Comparison of ENCODE assay signal across 8 cellular contexts in the genomic region with DNA sequence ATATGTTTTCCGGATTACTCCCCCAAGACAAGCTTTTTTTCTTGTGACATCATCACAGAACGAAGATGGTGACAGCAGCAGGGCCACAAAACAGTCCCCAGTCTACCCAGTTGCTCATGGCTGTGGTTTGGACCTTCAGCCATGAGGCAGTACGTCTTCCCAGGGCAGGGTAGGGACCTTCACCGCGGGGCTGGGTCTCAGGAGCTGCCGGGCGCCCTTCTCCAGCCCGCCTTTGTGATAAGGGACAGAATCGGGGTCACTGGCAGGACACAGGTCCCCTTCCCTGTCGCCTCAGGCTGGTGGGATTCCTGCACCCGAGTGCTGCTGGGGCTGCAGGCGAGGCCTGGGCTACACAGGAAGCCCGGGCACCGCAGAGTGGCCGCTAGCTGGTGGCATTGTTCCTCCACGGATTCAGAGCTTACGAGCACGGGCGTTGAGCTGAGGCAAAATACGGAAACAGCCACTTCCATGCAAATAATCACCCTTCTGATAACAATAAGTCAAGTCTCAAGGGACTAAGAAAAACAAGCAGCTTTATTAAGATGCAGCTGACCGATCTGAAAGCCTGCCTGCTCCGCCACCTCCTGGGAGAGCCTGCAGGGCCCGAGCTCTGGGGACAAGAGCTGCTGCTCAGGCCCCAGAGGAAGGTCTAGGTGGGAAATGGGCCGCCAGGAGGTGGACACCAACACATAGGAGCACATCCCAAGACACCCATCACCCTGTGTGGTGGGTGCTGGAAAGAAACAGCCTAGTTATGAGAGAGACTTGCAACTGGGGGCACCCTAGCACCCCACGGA. TPM values are rescaled to one million over a fixed set of nuclear protein-coding genes. Genes with fewer than 3 reads are reported as not detected.
DNase-seq lines count a peak whose midpoint lies in the region; ATAC-seq and TF ChIP-seq lines count a peak whose summit lies in the region.
"Had no signal": no experiment of that assay in that cellular context is flagged by ENCODE, and none has a peak within 500 bp of the region (broad histone marks: within the 10 kb centered on the region; RNA-seq: fewer than 3 reads in every experiment).

No MANE protein-coding gene starts in this region.

- H3K4me3 Mint-ChIP-seq in MCF 10A (ENCODE audit: unreplicated experiment) = no peak overlapping the region
- H3K4me3 Mint-ChIP-seq: activated CD8-positive, alpha-beta T cell treated with anti-CD3 and anti-CD28 coated beads, Interleukin-2, amount 10 ng/mL, durations not matched to agents 7 days and 5 days had no signal

- TF ChIP-seq CTCF in MCF 10A (IDR thresholded peaks at IDR 0.05; ENCODE audit: unreplicated experiment) (no peak), body of pancreas (IDR thresholded peaks at IDR 0.05) (no peak)

- intact Hi-C loops in posterior vena cava (cut with DNase I) (no loop called here), MCF 10A (cut with micrococcal nuclease) (no loop called here), body of pancreas (cut with DNase I) (no loop called here)

- no peak overlapping the region for H3K27ac ChIP-seq in body of pancreas

- no TSS peak for BruUV-seq in MCF 10A (replicated peaks; lab: Mats Ljungman, UMichigan)

- no peaks in the 10 kb centered on the region for H3K36me3 Mint-ChIP-seq in MCF 10A (ENCODE audit: insufficient read depth, unreplicated experiment)

- H3K27me3 ChIP-seq in body of pancreas = peaks cover 0 to 21% of the 10 kb centered on the region in 2 donors

- H3K36me3 ChIP-seq in body of pancreas (replicated peaks in 1 of 2; ENCODE audit: insufficient read depth in 1 of 2, low read depth in 2 of 2) = no peaks in the 10 kb centered on the region

- no peaks in the 10 kb centered on the region for H3K9me3 Mint-ChIP-seq in MCF 10A (ENCODE audit: unreplicated experiment)

- no peaks in the 10 kb centered on the region for H3K4me1 Mint-ChIP-seq in MCF 10A (ENCODE audit: insufficient read depth, unreplicated experiment)

- H3K4me1 ChIP-seq in body of pancreas = no peaks in the 10 kb centered on the region

- H3K9me3 ChIP-seq in body of pancreas = no peaks in the 10 kb centered on the region

- whole genome bisulfite sequencing in body of pancreas, 2 donors = 46 to 61% methylated on average over 12 to 25 of the region's 25 CpGs

- CTCF ChIA-PET in MCF 10A (lab: Yijun Ruan, JAX) = interaction anchor here (0.5 to 1.9 kb wide), 2 partner anchors 28 to 138 kb away, joined by 3 to 4 read pairs; no protein-coding TSS in a partner anchor

- H3K27me3 Mint-ChIP-seq in MCF 10A (ENCODE audit: insufficient read depth, unreplicated experiment) = peaks cover 23% of the 10 kb centered on the region

- H3K4me3 ChIP-seq in body of pancreas = no peak overlapping the region

- peak; percentile 56 for ATAC-seq in GM18520 (IDR thresholded peaks at IDR 0.05; ENCODE audit: unreplicated experiment)
- ATAC-seq in HG02678 (IDR thresholded peaks at IDR 0.05; ENCODE audit: unreplicated experiment) = peak; percentile 64
- ATAC-seq in body of pancreas = no peak
- ATAC-seq in GM19395 (IDR thresholded peaks at IDR 0.05; ENCODE audit: unreplicated experiment) = no peak
- ATAC-seq: activated CD8-positive, alpha-beta T cell treated with anti-CD3 and anti-CD28 coated beads, Interleukin-2, amount 10 ng/mL, durations not matched to agents 7 days and 5 days had no signal

- POLR2A ChIA-PET in MCF 10A (lab: Yijun Ruan, JAX) = interaction anchor here (1.2 kb wide), 1 partner anchor 63 kb away, joined by 3 read pairs; no protein-coding TSS in a partner anchor

- DNase-seq in OCI-M1 (lab: John Stamatoyannopoulos, UW) = peak; percentile 36
- DNase-seq in posterior vena cava (ENCODE audit: low spot score) = peak; percentile 82
- no peak for DNase-seq in MCF 10A (ENCODE audit: unreplicated experiment)
- no peak for DNase-seq in body of pancreas
- DNase-seq: activated CD8-positive, alpha-beta T cell treated with anti-CD3 and anti-CD28 coated beads, Interleukin-2, amount 10 ng/mL, durations not matched to agents 7 days and 5 days had no signal

- TF ChIP-seq POLR2A in body of pancreas (IDR thresholded peaks at IDR 0.05) = no peak

- no peak overlapping the region for H3K27ac Mint-ChIP-seq in MCF 10A (ENCODE audit: low read depth, unreplicated experiment)
- H3K27ac Mint-ChIP-seq: activated CD8-positive, alpha-beta T cell treated with anti-CD3 and anti-CD28 coated beads, Interleukin-2, amount 10 ng/mL, durations not matched to agents 7 days and 5 days had no signal

RNA-seq across cellular contexts. Expression of a gene that starts 12.3 kb away (rescaled TPM):
- total RNA-seq in posterior vena cava (1 to 10 TPM; 7.5 to 8.1 TPM), MCF 10A (2022) (not detected in 2 replicates), body of pancreas (1 to 10 TPM in 1 of 2 donors, not detected in 1; 1.0 TPM)

RNA-seq across cellular contexts. Expression of a gene that starts 49.5 kb away (rescaled TPM):
- total RNA-seq in posterior vena cava (under 1 TPM in 1 of 2 donors, not detected in 1; 0.83 TPM), MCF 10A (2022) (0.37 and 0.83 TPM in 2 replicates), body of pancreas (10 to 100 TPM in 1 of 2 donors, 1 to 10 TPM in 1; 6.2 to 29.7 TPM)
- total RNA-seq: activated CD8-positive, alpha-beta T cell treated with anti-CD3 and anti-CD28 coated beads, Interleukin-2, amount 10 ng/mL, durations not matched to agents 7 days and 5 days had no signal

RNA-seq across cellular contexts. Expression of a gene that starts 58.6 kb away (rescaled TPM):
- 10 to 100 TPM; 22.9 to 29.8 TPM for total RNA-seq in posterior vena cava
- 2.0 and 3.5 TPM in 2 replicates for total RNA-seq in MCF 10A (2022)
- total RNA-seq in body of pancreas = 10 to 100 TPM; 15.0 to 15.2 TPM

Comparison
In these comparisons a context has a peak if more than half of its experiments do, and no peak if none do; other contexts are left out.
1. ATAC-seq: peak in GM18520 (single experiment) and HG02678 (single experiment); none in body of pancreas (single experiment) and GM19395 (single experiment).
2. DNase-seq: peak in OCI-M1 (single experiment) and posterior vena cava (single experiment); none in MCF 10A (single experiment) and body of pancreas (0 of 4).